Comparison of ENCODE assay signal across 1 cellular context in genomic region chr21:34635307-34635706, GRCh38.
TF ChIP-seq lines count a peak whose summit lies in the region.

No MANE protein-coding gene starts in this region.

TF ChIP-seq in SK-N-SH, 30 proteins besides CTCF, POLR2A, EP300 and RAD21 (continued from another document):
- TF ChIP-seq ZBTB33 (IDR thresholded peaks at IDR 0.05; ENCODE audit: borderline replicate concordance, low read depth) (no peak), TAF1 (IDR thresholded peaks at IDR 0.05; ENCODE audit: borderline replicate concordance, low read depth, low read length) (no peak), ELF1 (IDR thresholded peaks at IDR 0.05) (no peak), EZH2phosphoT487 (IDR thresholded peaks at IDR 0.05; ENCODE audit: borderline replicate concordance, low read depth) (no peak), RXRA (IDR thresholded peaks at IDR 0.05; ENCODE audit: borderline replicate concordance, low read depth) (no peak), MEF2A (IDR thresholded peaks at IDR 0.05; ENCODE audit: borderline replicate concordance, low read depth) (no peak)
- TF ChIP-seq, protein P1, sequence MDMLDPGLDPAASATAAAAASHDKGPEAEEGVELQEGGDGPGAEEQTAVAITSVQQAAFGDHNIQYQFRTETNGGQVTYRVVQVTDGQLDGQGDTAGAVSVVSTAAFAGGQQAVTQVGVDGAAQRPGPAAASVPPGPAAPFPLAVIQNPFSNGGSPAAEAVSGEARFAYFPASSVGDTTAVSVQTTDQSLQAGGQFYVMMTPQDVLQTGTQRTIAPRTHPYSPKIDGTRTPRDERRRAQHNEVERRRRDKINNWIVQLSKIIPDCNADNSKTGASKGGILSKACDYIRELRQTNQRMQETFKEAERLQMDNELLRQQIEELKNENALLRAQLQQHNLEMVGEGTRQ (IDR thresholded peaks at IDR 0.05; ENCODE audit: borderline replicate concordance, low read depth, low read length): no peak
